Comparison of ENCODE assay signal across 2 cellular contexts in genomic region chr18:23485386-23485785, GRCh38.
TF ChIP-seq lines count a peak whose summit lies in the region.

No MANE protein-coding gene starts in this region.

TF ChIP-seq in GM23338, 12 proteins besides CTCF, POLR2A, EP300 and RAD21 (continued from another document):
- TF ChIP-seq ZNF462 (CRISPR knock-in tag; IDR thresholded peaks at IDR 0.05) (no peak), JUNB (IDR thresholded peaks at IDR 0.05; ENCODE audit: unreplicated experiment) (no peak), STAT1 (IDR thresholded peaks at IDR 0.05; ENCODE audit: unreplicated experiment) (no peak), ETS1 (IDR thresholded peaks at IDR 0.05) (no peak), NANOG (IDR thresholded peaks at IDR 0.05; ENCODE audit: borderline replicate concordance) (no peak)

TF ChIP-seq in WTC11, 78 proteins besides CTCF, POLR2A, EP300 and RAD21 (continued from another document):
- no peak for TF ChIP-seq ZNF281 (CRISPR knock-in tag; IDR thresholded peaks at IDR 0.05)
- TF ChIP-seq CREM (CRISPR knock-in tag; IDR thresholded peaks at IDR 0.05): no peak
TF ChIP-seq in WTC11: peak in this region for 0.
